Comparison of ENCODE assay signal across 26 cellular contexts in the genomic region with DNA sequence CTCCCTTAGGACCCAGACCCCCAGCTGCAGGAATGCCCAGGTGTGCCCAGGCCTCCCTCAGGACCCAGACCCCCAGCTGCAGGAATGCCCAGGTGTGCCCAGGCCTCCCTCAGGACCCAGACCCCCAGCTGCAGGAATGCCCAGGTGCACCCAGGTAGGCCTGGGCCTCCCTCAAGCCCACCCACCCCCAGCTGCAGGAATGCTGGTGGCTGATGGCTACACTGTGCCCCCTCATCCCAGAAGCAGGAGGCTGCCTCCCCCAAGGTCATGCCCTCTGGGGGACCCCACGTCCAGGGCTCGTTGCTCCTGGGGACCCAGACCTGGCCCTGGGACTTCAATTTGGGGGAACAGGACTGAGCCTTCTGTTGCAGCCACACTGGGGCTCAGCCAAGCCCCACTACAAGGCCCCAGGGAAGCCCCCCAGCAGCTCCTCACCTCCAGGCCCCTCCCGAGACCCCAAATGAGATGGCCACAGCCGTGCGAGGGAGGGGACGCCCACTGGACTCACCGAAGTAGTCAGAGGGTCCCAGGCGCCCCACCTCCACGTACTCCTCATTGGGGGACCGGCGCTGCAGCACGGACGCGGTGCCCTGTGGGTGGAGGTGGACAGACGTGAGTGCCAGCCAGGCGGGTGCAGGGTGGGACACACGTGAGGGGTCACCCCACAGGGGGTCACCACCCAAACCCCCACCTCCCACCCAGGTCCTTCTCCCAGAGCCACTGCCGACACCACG.
"Had no signal": no experiment of that assay in that cellular context is flagged by ENCODE, and none has a peak within 500 bp of the region (broad histone marks: within the 10 kb centered on the region; RNA-seq: fewer than 3 reads in every experiment).

No MANE protein-coding gene starts in this region.

- H3K9me3 Mint-ChIP-seq: mesothelial cell of epicardium; natural killer cell; stimulated activated effector memory CD8-positive, alpha-beta T cell treated with anti-CD3 and anti-CD28 coated beads, Interleukin-12 subunit alpha, Interleukin-12 subunit beta, amount 100 ng/mL, for 72 hours had no signal

- H3K27ac Mint-ChIP-seq: mesothelial cell of epicardium; naive B cell; natural killer cell; nephron progenitor cell; neural progenitor cell; progenitor cell of endocrine pancreas; stimulated activated effector memory CD8-positive, alpha-beta T cell treated with anti-CD3 and anti-CD28 coated beads, Interleukin-12 subunit alpha, Interleukin-12 subunit beta, amount 100 ng/mL, for 72 hours had no signal

- FAIRE-seq: keratinocyte, small intestine had no signal

- H3K36me3 Mint-ChIP-seq: natural killer cell, neural progenitor cell had no signal

- H3K4me2 ChIP-seq: neural progenitor cell had no signal

- H3K27ac ChIP-seq: left lung, neural progenitor cell, ovary, right atrium auricular region, sigmoid colon, spleen, suprapubic skin, thoracic aorta, tibial artery, upper lobe of right lung, uterus had no signal

- DNase-seq: hippocampal formation; left colon; mesendoderm; naive B cell; natural killer cell; nephron progenitor cell; ovary; sigmoid colon; small intestine; spleen; stimulated activated CD4-positive, alpha-beta T cell treated with anti-CD3 and anti-CD28 coated beads, Interleukin-4, amount 100 ng/mL, for 24 hours; stimulated activated naive CD4-positive, alpha-beta T cell treated with Interleukin-2 at 50 U/mL for 16 hours; tibial artery; trophoblast cell; upper lobe of right lung; uterus had no signal

- H3K9me3 ChIP-seq: left lung, ovary, right atrium auricular region, sigmoid colon, spleen, suprapubic skin, thoracic aorta, upper lobe of right lung, uterus had no signal

- H3K4me1 ChIP-seq: left lung, neural progenitor cell, sigmoid colon, suprapubic skin, upper lobe of right lung, uterus had no signal

- H3K36me3 ChIP-seq: left lung, neural progenitor cell, ovary, right atrium auricular region, suprapubic skin, thoracic aorta, upper lobe of right lung, uterus had no signal

- H2AFZ ChIP-seq: neural progenitor cell had no signal

- H3K4me1 Mint-ChIP-seq: mesothelial cell of epicardium; naive B cell; natural killer cell; stimulated activated effector memory CD8-positive, alpha-beta T cell treated with anti-CD3 and anti-CD28 coated beads, Interleukin-12 subunit alpha, Interleukin-12 subunit beta, amount 100 ng/mL, for 72 hours had no signal

- H3K4me3 ChIP-seq: left lung, lung, neural progenitor cell, ovary, right atrium auricular region, sigmoid colon, spleen, suprapubic skin, thoracic aorta, tibial artery, upper lobe of right lung, uterus had no signal

- H3K4me3 Mint-ChIP-seq: mesothelial cell of epicardium; naive B cell; natural killer cell; nephron progenitor cell; neural progenitor cell; stimulated activated effector memory CD8-positive, alpha-beta T cell treated with anti-CD3 and anti-CD28 coated beads, Interleukin-12 subunit alpha, Interleukin-12 subunit beta, amount 100 ng/mL, for 72 hours had no signal

- H3K27me3 Mint-ChIP-seq: naive B cell, progenitor cell of endocrine pancreas had no signal

- H3K9ac ChIP-seq: neural progenitor cell had no signal

- H3K27me3 ChIP-seq: left lung, neural progenitor cell, ovary, right atrium auricular region, sigmoid colon, spleen, suprapubic skin, tibial artery, upper lobe of right lung, uterus had no signal

- ATAC-seq: left colon, left lung, natural killer cell, upper lobe of right lung had no signal
